In genomic region chr17:47324224-47325020, GRCh38 we compare ENCODE assay signal across 8 cellular contexts. TPM values are rescaled to one million over a fixed set of nuclear protein-coding genes. Genes with fewer than 3 reads are reported as not detected.
A peak's percentile ranks its signal among the peaks of the same experiment; 100 is the strongest.
DNase-seq lines count a peak whose midpoint lies in the region; ATAC-seq and TF ChIP-seq lines count a peak whose summit lies in the region.

No MANE protein-coding gene starts in this region.

- peak; percentile 30 for ATAC-seq in GM18867 (IDR thresholded peaks at IDR 0.05; ENCODE audit: unreplicated experiment)
- ATAC-seq in HG03097 (IDR thresholded peaks at IDR 0.05; ENCODE audit: low FRiP score, unreplicated experiment) = peak; percentile 32
- ATAC-seq in esophagus mucosa = peak; percentile 25
- peak; percentile 28 to 65 (median 42) for ATAC-seq in natural killer cell

- H3K9me3 ChIP-seq in thymus (ENCODE audit: control insufficient read depth) = no peaks in the 10 kb centered on the region

- no peaks in the 10 kb centered on the region for H3K36me3 ChIP-seq in thymus (ENCODE audit: control insufficient read depth, insufficient read depth)

- H3K27ac Mint-ChIP-seq in natural killer cell = peak overlapping the region; percentile 70 to 87

- H3K4me1 Mint-ChIP-seq in natural killer cell = peaks cover 15 to 22% of the 10 kb centered on the region in 2 donors

- H3K4me3 ChIP-seq in AG10803 (ENCODE audit: low read length) (peak overlapping the region; percentile 79), thymus (ENCODE audit: low read length) (peak overlapping the region; percentile 68)

- peak overlapping the region; percentile 73 for H3K27ac ChIP-seq in thymus (ENCODE audit: low read depth)

- DNase-seq in AG10803 (ENCODE audit: low read depth) (peak; percentile 18), NCI-H748 treated with DMSO at 0.1 percent for 48 hours (lab: John Stamatoyannopoulos, UW) (peak; percentile 78), activated T-cell treated with anti-CD3 and anti-CD28 coated beads for 1 hour (ENCODE audit: low read depth) (peak; percentile 27), natural killer cell (peak; percentile 40)

- 13% methylated on average over 28 of the region's 28 CpGs for WGBS in thymus

- H3K27me3 ChIP-seq in thymus (ENCODE audit: control insufficient read depth, insufficient read depth) = no peaks in the 10 kb centered on the region

- no peaks in the 10 kb centered on the region for H3K4me1 ChIP-seq in thymus (ENCODE audit: control insufficient read depth, insufficient read depth, low read length)

- H3K36me3 Mint-ChIP-seq in natural killer cell = no peaks in the 10 kb centered on the region

- TF ChIP-seq CTCF in AG10803 (conservative IDR thresholded peaks at IDR 0.05; ENCODE audit: low read length) (no peak), natural killer cell (IDR thresholded peaks at IDR 0.05) (no peak)

- H3K4me3 Mint-ChIP-seq in natural killer cell = peak overlapping the region; percentile 98

- H3K27me3 Mint-ChIP-seq in natural killer cell (ENCODE audit: low read depth in 2 of 2) = peaks cover 8 to 23% of the 10 kb centered on the region in 2 donors

- intact Hi-C loops in natural killer cell (cut with micrococcal nuclease) = loop anchor here (5.0 kb wide), 1 partner anchor 257 kb away; no protein-coding TSS in a partner anchor

- H3K9me3 Mint-ChIP-seq in natural killer cell = no peaks in the 10 kb centered on the region

RNA-seq across cellular contexts. Expression of gene EFCAB13, which starts 0.7 kb away (rescaled TPM):
- total RNA-seq in esophagus mucosa = 2.0 TPM
- total RNA-seq in natural killer cell = 10 to 100 TPM in 1 of 3 donors, 1 to 10 TPM in 2; 2.4 to 11.9 (median 5.8) TPM
- polyA plus RNA-seq in thymus = 1.7 TPM

Comparison
In these comparisons a context has a peak if more than half of its experiments do, and no peak if none do; other contexts are left out.
1. Peak in every context shown above with its lines: DNase-seq, ATAC-seq, H3K4me3 ChIP-seq and H3K27ac ChIP-seq.
2. DNase-seq: peak in every context shown above with its lines; median percentile 78 in NCI-H748 treated with DMSO at 0.1 percent for 48 hours; 40 in natural killer cell; 27 in activated T-cell treated with anti-CD3 and anti-CD28 coated beads for 1 hour; 18 in AG10803.